In genomic region chr6:131212928-131213327, GRCh38 we compare ENCODE assay signal across 19 cellular contexts.
"Had no signal": no experiment of that assay in that cellular context is flagged by ENCODE, and none has a peak within 500 bp of the region (broad histone marks: within the 10 kb centered on the region; RNA-seq: fewer than 3 reads in every experiment).

No MANE protein-coding gene starts in this region.

- H3K27ac Mint-ChIP-seq: nephron progenitor cell; stimulated activated naive CD8-positive, alpha-beta T cell treated with anti-CD3 and anti-CD28 coated beads, Interleukin-15, Interleukin-2, amounts not matched to agents 100 ng/mL and 50 ng/mL, for 24 hours had no signal

- H3K9me3 ChIP-seq: body of pancreas, left lung, thyroid gland, upper lobe of right lung had no signal

- H3K9me3 Mint-ChIP-seq: nephron progenitor cell, T-cell had no signal

- H3K27me3 ChIP-seq: body of pancreas, cardiac muscle cell, left lung, thyroid gland, upper lobe of right lung had no signal

- H3K4me3 ChIP-seq: body of pancreas, cardiac muscle cell, left lung, lung, thyroid gland, upper lobe of right lung had no signal

- ATAC-seq: body of pancreas, right cardiac atrium had no signal

- DNase-seq: activated CD4-positive, alpha-beta T cell treated with anti-CD3 and anti-CD28 coated beads for 1 hour; activated CD4-positive, alpha-beta T cell treated with anti-CD3 and anti-CD28 coated beads, Interleukin-2, amount 50 U/mL, for 1 hour; activated CD8-positive, alpha-beta T cell treated with anti-CD3 and anti-CD28 coated beads, Interleukin-2, amount 10 ng/mL, durations not matched to agents 7 days and 5 days; anterior cingulate cortex; body of pancreas; left lung; nephron progenitor cell; nucleus accumbens; right cardiac atrium; stimulated activated CD4-positive, alpha-beta T cell treated with anti-CD3 and anti-CD28 coated beads, Interleukin-1b, Interleukin-23, amount 100 ng/mL, for 48 hours; substantia nigra; T-cell; thyroid gland; upper lobe of right lung had no signal

- H3K4me3 Mint-ChIP-seq: activated CD8-positive, alpha-beta T cell treated with anti-CD3 and anti-CD28 coated beads, Interleukin-2, amount 10 ng/mL, durations not matched to agents 7 days and 5 days; nephron progenitor cell; stimulated activated naive CD8-positive, alpha-beta T cell treated with anti-CD3 and anti-CD28 coated beads, Interleukin-15, Interleukin-2, amounts not matched to agents 100 ng/mL and 50 ng/mL, for 24 hours had no signal

- H3K27me3 Mint-ChIP-seq: stimulated activated naive CD8-positive, alpha-beta T cell treated with anti-CD3 and anti-CD28 coated beads, Interleukin-15, Interleukin-2, amounts not matched to agents 100 ng/mL and 50 ng/mL, for 24 hours; T-cell had no signal

- H3K27ac ChIP-seq: body of pancreas, cardiac muscle cell, epithelial cell of prostate, parathyroid adenoma, thyroid gland had no signal

- H3K36me3 ChIP-seq: cardiac muscle cell, left lung, thyroid gland, upper lobe of right lung had no signal
